1 cellular context compared by ENCODE assay signal in genomic region chr12:57629897-57630471, GRCh38.
TF ChIP-seq lines count a peak whose summit lies in the region.

No MANE protein-coding gene starts in this region.

TF ChIP-seq in HepG2, 621 proteins besides CTCF, POLR2A, EP300 and RAD21:
- no peak for TF ChIP-seq AGO2 (optimal IDR thresholded peaks at IDR 0.05; ENCODE audit: low read depth, low read length)
- peak; percentile 77 for TF ChIP-seq HNRNPL (IDR thresholded peaks at IDR 0.05; ENCODE audit: low read depth, low read length)
